Comparison of ENCODE assay signal across 8 cellular contexts in genomic region chr10:84424731-84425165, GRCh38.
DNase-seq lines count a peak whose midpoint lies in the region; ATAC-seq and TF ChIP-seq lines count a peak whose summit lies in the region.

No MANE protein-coding gene starts in this region.

- peak overlapping the region; percentile 9 for H3K4me3 ChIP-seq in AG09309 (ENCODE audit: control insufficient read depth, low read depth, low read length)
- peak overlapping the region; percentile 5 to 7; a peak in 2 of 4 replicates for H3K4me3 ChIP-seq in Panc1 (ENCODE audit: low read depth in 2 of 2, low read length in 2 of 2)
- peak overlapping the region; percentile 63 for H3K4me3 ChIP-seq in coronary artery

- peaks cover 9% of the 10 kb centered on the region; the same call in 1 of the 2 replicates for H3K4me1 ChIP-seq in Panc1 (ENCODE audit: control insufficient read depth, insufficient read depth, low read length)

- in situ Hi-C loops in Panc1 (cut with HindIII; ENCODE audit: low pct_unique_long_range_greater_than_20kb, low sequenced_read_pairs), result no loop called here

- no TSS peak for BruUV-seq in Panc1 (replicated peaks; lab: Mats Ljungman, UMichigan)

- intact Hi-C loops in Panc1 (cut with micrococcal nuclease; ENCODE audit: unreplicated experiment), result no loop called here

- no peaks in the 10 kb centered on the region for H3K27me3 ChIP-seq in Panc1 (ENCODE audit: control insufficient read depth, insufficient read depth, low read length)

- H3K4me3 Mint-ChIP-seq in stimulated activated effector memory CD8-positive, alpha-beta T cell treated with anti-CD3 and anti-CD28 coated beads, Interleukin-12 subunit alpha, Interleukin-12 subunit beta, amount 100 ng/mL, for 72 hours, result peak overlapping the region; percentile 14

- no peaks in the 10 kb centered on the region for H3K9me3 ChIP-seq in Panc1 (ENCODE audit: control insufficient read depth, insufficient read depth, low read depth, low read length)

- no peaks in the 10 kb centered on the region for H3K36me3 ChIP-seq in Panc1 (ENCODE audit: control insufficient read depth, insufficient read depth, low read length)

- peaks cover 9% of the 10 kb centered on the region for H3K9me3 Mint-ChIP-seq in stimulated activated effector memory CD8-positive, alpha-beta T cell treated with anti-CD3 and anti-CD28 coated beads, Interleukin-12 subunit alpha, Interleukin-12 subunit beta, amount 100 ng/mL, for 72 hours

- peaks cover 76% of the 10 kb centered on the region for H3K36me3 Mint-ChIP-seq in stimulated activated effector memory CD8-positive, alpha-beta T cell treated with anti-CD3 and anti-CD28 coated beads, Interleukin-12 subunit alpha, Interleukin-12 subunit beta, amount 100 ng/mL, for 72 hours

- H3K27ac ChIP-seq in Panc1 (ENCODE audit: low read length) (peak overlapping the region; percentile 41; the same call in 1 of the 2 replicates), coronary artery (peak overlapping the region; percentile 78 to 82)

- peak overlapping the region; percentile 54 for H3K27ac Mint-ChIP-seq in stimulated activated effector memory CD8-positive, alpha-beta T cell treated with anti-CD3 and anti-CD28 coated beads, Interleukin-12 subunit alpha, Interleukin-12 subunit beta, amount 100 ng/mL, for 72 hours

- DNase-seq in AG09309 (ENCODE audit: low read depth), result peak; percentile 91
- peak; percentile 84 for DNase-seq in Panc1 (ENCODE audit: low read depth, low spot score)
- DNase-seq in coronary artery (ENCODE audit: low spot score), result peak; percentile 88
- no peak for DNase-seq in left lobe of liver (ENCODE audit: low spot score)
- no peak for DNase-seq in stimulated activated effector memory CD8-positive, alpha-beta T cell treated with anti-CD3 and anti-CD28 coated beads, Interleukin-12 subunit alpha, Interleukin-12 subunit beta, amount 100 ng/mL, for 72 hours (ENCODE audit: low spot score in 2 of 2)
- no peak for DNase-seq in NCI-H1048 (lab: John Stamatoyannopoulos, UW)

- TF ChIP-seq CTCF in AG09309 (IDR thresholded peaks at IDR 0.05; ENCODE audit: control insufficient read depth, insufficient read depth, low read depth, low read length, missing control alignments), result no peak
- no peak for TF ChIP-seq CTCF in Panc1 (IDR thresholded peaks at IDR 0.05)
- no peak for TF ChIP-seq CTCF in coronary artery (IDR thresholded peaks at IDR 0.05)

- ATAC-seq in GM21619 (IDR thresholded peaks at IDR 0.05; ENCODE audit: unreplicated experiment) (peak; percentile 58), Panc1 (peak; percentile 97), left lobe of liver (peak; percentile 76), GM18520 (IDR thresholded peaks at IDR 0.05; ENCODE audit: unreplicated experiment) (no peak)
- peak; percentile 78 for ATAC-seq in stimulated activated effector memory CD8-positive, alpha-beta T cell treated with anti-CD3 and anti-CD28 coated beads, Interleukin-12 subunit alpha, Interleukin-12 subunit beta, amount 100 ng/mL, for 72 hours

- peaks cover 41% of the 10 kb centered on the region for H3K4me1 Mint-ChIP-seq in stimulated activated effector memory CD8-positive, alpha-beta T cell treated with anti-CD3 and anti-CD28 coated beads, Interleukin-12 subunit alpha, Interleukin-12 subunit beta, amount 100 ng/mL, for 72 hours

- POLR2A ChIA-PET in Panc1 (lab: Charles Lee), result interaction anchor here (0.6 kb wide), 1 partner anchor 19 kb away, joined by 3 read pairs; no protein-coding TSS in a partner anchor

- CTCF ChIA-PET in Panc1 (lab: Charles Lee), result no interaction called here

Comparison
In these comparisons a context has a peak if more than half of its experiments do, and no peak if none do; other contexts are left out.
1. DNase-seq: peak in AG09309 (single experiment), Panc1 (single experiment) and coronary artery (single experiment); none in left lobe of liver (single experiment), stimulated activated effector memory CD8-positive, alpha-beta T cell treated with anti-CD3 and anti-CD28 coated beads, Interleukin-12 subunit alpha, Interleukin-12 subunit beta, amount 100 ng/mL, for 72 hours (0 of 2) and NCI-H1048 (single experiment).
2. H3K4me3 ChIP-seq: peak in every context shown above with its lines; median percentile 63 in coronary artery; 9 in AG09309; 6 in Panc1.